20 cellular contexts compared by ENCODE assay signal in the genomic region with DNA sequence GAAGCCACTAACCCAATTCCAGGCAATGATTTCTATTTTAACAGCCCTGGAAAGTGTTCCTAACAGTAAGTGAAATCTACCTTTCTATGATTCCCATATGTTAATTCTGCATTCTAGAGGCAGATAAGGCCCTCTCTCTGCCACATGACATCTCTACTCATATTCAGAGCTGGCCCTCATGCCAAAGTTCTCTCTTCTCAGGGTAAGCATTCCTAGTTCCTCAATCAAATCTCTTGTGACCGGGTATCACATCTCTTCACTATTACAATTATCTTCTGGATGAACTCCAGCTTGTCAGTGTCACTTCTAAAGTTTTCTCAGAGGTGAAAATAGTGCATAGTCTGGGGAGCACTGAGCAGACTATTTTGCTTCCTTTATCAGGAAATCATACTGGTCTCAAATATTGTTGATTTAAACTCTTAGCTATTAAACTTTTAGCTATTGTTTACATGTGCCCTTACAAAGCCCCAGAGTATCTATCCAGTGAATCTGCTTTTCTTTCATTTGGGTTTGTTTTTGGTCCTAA.
DNase-seq lines count a peak whose midpoint lies in the region; ATAC-seq, FAIRE-seq and TF ChIP-seq lines count a peak whose summit lies in the region.
"Had no signal": no experiment of that assay in that cellular context is flagged by ENCODE, and none has a peak within 500 bp of the region (broad histone marks: within the 10 kb centered on the region; RNA-seq: fewer than 3 reads in every experiment).

No MANE protein-coding gene starts in this region.

- H3K27me3 ChIP-seq in heart right ventricle: no peaks in the 10 kb centered on the region

- DNase-seq in heart right ventricle (no peak), Right ventricle myocardium inferior (ENCODE audit: missing footprints) (no peak), MV-4-11 (lab: John Stamatoyannopoulos, UW) (peak; percentile 14), globus pallidus (ENCODE audit: low spot score) (peak; percentile 37), NCI-H1417 (lab: John Stamatoyannopoulos, UW) (no peak), H54 (ENCODE audit: insufficient read length, low spot score) (no peak)
- DNase-seq in stimulated activated naive B cell treated with anti-CD40 and anti-IgM and Interleukin-4, amounts not matched to agents 10 μg/mL and 1 μg/mL and 100 μg/mL, for 72 hours: peak; percentile 12
- no peak for DNase-seq in activated CD8-positive, alpha-beta memory T cell treated with anti-CD3 and anti-CD28 coated beads for 24 hours
- DNase-seq: Caco-2; CD4-positive, CD25-positive, alpha-beta regulatory T cell; DMS153; EL; KBM-7; NCI-H1436 treated with DMSO at 0.1 percent for 48 hours; NCI-H2081; NCI-H510A; NCI-H774; PC-9 had no signal

- H3K4me3 Mint-ChIP-seq in stimulated activated naive B cell treated with anti-CD40 and anti-IgM and Interleukin-4, amounts not matched to agents 10 μg/mL and 1 μg/mL and 100 μg/mL, for 72 hours: no peak overlapping the region
- H3K4me3 Mint-ChIP-seq: CD4-positive, CD25-positive, alpha-beta regulatory T cell; GM23338 had no signal

- peak overlapping the region in 1 of 10 donors; percentile 4 for H3K27ac ChIP-seq in heart right ventricle
- H3K27ac ChIP-seq: PC-9, SK-N-MC had no signal

- H3K27me3 Mint-ChIP-seq in stimulated activated naive B cell treated with anti-CD40 and anti-IgM and Interleukin-4, amounts not matched to agents 10 μg/mL and 1 μg/mL and 100 μg/mL, for 72 hours: no peaks in the 10 kb centered on the region
- H3K27me3 Mint-ChIP-seq: CD4-positive, CD25-positive, alpha-beta regulatory T cell had no signal

- H3K27ac Mint-ChIP-seq in stimulated activated naive B cell treated with anti-CD40 and anti-IgM and Interleukin-4, amounts not matched to agents 10 μg/mL and 1 μg/mL and 100 μg/mL, for 72 hours: no peak overlapping the region
- H3K27ac Mint-ChIP-seq: CD4-positive, CD25-positive, alpha-beta regulatory T cell; GM23338 had no signal

- no peak for TF ChIP-seq CTCF in heart right ventricle (IDR thresholded peaks at IDR 0.05)

- intact Hi-C loops in heart right ventricle (cut with DNase I) (no loop called here), Right ventricle myocardium inferior (cut with DNase I) (no loop called here)

- H3K9me3 ChIP-seq in heart right ventricle: no peaks in the 10 kb centered on the region
- H3K9me3 ChIP-seq: Caco-2 had no signal

- peaks cover 0 to 44% (median 3%) of the 10 kb centered on the region in 9 donors for H3K4me1 ChIP-seq in heart right ventricle

- no peaks in the 10 kb centered on the region for H3K9me3 Mint-ChIP-seq in stimulated activated naive B cell treated with anti-CD40 and anti-IgM and Interleukin-4, amounts not matched to agents 10 μg/mL and 1 μg/mL and 100 μg/mL, for 72 hours
- H3K9me3 Mint-ChIP-seq: CD4-positive, CD25-positive, alpha-beta regulatory T cell had no signal

- FAIRE-seq in H54 (lab: Jason Lieb, UNC): no peak

- H3K4me3 ChIP-seq in heart right ventricle: no peak overlapping the region
- H3K4me3 ChIP-seq: GM23338, PC-9, SK-N-MC had no signal

- peak in 5 of 8 donors; percentile 29 to 63 (median 37) for ATAC-seq in heart right ventricle
- no peak for ATAC-seq in Right ventricle myocardium inferior
- ATAC-seq in stimulated activated naive B cell treated with anti-CD40 and anti-IgM and Interleukin-4, amounts not matched to agents 10 μg/mL and 1 μg/mL and 100 μg/mL, for 72 hours (replicated peaks): peak; percentile 80 to 81
- ATAC-seq: GM23338 had no signal

- 22 to 31% methylated on average over 1 of the region's 1 CpG for WGBS in heart right ventricle, 2 donors

- peaks cover 34 to 61% of the 10 kb centered on the region in 2 donors for H3K4me1 Mint-ChIP-seq in stimulated activated naive B cell treated with anti-CD40 and anti-IgM and Interleukin-4, amounts not matched to agents 10 μg/mL and 1 μg/mL and 100 μg/mL, for 72 hours
- H3K4me1 Mint-ChIP-seq: CD4-positive, CD25-positive, alpha-beta regulatory T cell; GM23338 had no signal

- H3K36me3 Mint-ChIP-seq in stimulated activated naive B cell treated with anti-CD40 and anti-IgM and Interleukin-4, amounts not matched to agents 10 μg/mL and 1 μg/mL and 100 μg/mL, for 72 hours: no peaks in the 10 kb centered on the region
- H3K36me3 Mint-ChIP-seq: CD4-positive, CD25-positive, alpha-beta regulatory T cell had no signal

- TF ChIP-seq POLR2A in H54 (IDR thresholded peaks at IDR 0.05; ENCODE audit: low read depth, low read length): no peak

- no peaks in the 10 kb centered on the region for H3K36me3 ChIP-seq in heart right ventricle

Comparison
In these comparisons a context has a peak if more than half of its experiments do, and no peak if none do; other contexts are left out.
1. DNase-seq: peak in MV-4-11 (single experiment), globus pallidus (single experiment) and stimulated activated naive B cell treated with anti-CD40 and anti-IgM and Interleukin-4, amounts not matched to agents 10 μg/mL and 1 μg/mL and 100 μg/mL, for 72 hours (single experiment); none in heart right ventricle (0 of 2), Right ventricle myocardium inferior (single experiment), NCI-H1417 (0 of 3), activated CD8-positive, alpha-beta memory T cell treated with anti-CD3 and anti-CD28 coated beads for 24 hours (single experiment) and H54 (single experiment).